8 cellular contexts compared by ENCODE assay signal in the genomic region with DNA sequence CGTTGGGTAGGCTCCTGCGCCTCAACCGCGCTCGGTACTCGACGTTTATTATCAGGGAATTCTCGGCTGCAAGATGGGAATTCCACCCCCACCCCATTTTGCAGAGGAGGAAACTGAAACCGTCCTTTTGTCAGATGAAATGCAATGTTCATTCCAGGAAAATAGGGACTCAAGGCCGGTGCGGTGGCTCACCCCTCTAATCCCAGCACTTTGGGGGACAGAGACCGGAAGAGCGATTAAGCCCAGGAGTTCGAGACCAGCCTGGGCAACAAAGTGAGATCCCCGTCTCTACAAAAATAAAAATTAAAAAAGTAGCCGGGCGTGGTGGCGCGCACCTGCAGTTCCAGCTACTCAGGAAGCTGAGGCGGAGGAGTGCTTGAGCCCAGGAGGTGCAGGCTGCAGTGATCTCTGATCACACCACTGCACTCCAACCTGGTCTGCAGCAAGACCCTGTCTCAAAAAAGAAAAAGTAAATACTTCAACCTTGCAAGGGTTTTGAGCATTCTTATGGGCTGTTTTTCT. TPM values are rescaled to one million over a fixed set of nuclear protein-coding genes. Genes with fewer than 3 reads are reported as not detected.
DNase-seq lines count a peak whose midpoint lies in the region; ATAC-seq and TF ChIP-seq lines count a peak whose summit lies in the region.

No MANE protein-coding gene starts in this region.

- no peaks in the 10 kb centered on the region for H3F3A ChIP-seq in OCI-LY1 (ENCODE audit: insufficient read depth, low read length)

- peaks cover 17 to 34% (median 30%) of the 10 kb centered on the region in 3 donors for H3K4me1 Mint-ChIP-seq in CD8-positive, alpha-beta memory T cell

- ATAC-seq in GM21825 (IDR thresholded peaks at IDR 0.05; ENCODE audit: unreplicated experiment) (no peak), HG02759 (IDR thresholded peaks at IDR 0.05; ENCODE audit: unreplicated experiment) (no peak)

- peak overlapping the region; percentile 91 for H3K9ac ChIP-seq in OCI-LY1 (ENCODE audit: low read length)

- no peaks in the 10 kb centered on the region for H3K9me3 Mint-ChIP-seq in CD8-positive, alpha-beta memory T cell

- H3K27me3 Mint-ChIP-seq in CD8-positive, alpha-beta memory T cell = peaks cover 0 to 3% of the 10 kb centered on the region in 2 donors

- H4K20me1 ChIP-seq in OCI-LY1 (ENCODE audit: insufficient read depth, low read length) = no peaks in the 10 kb centered on the region

- H3K27ac ChIP-seq in CD8-positive, alpha-beta memory T cell (ENCODE audit: low read depth, low read length) = peak overlapping the region; percentile 90
- H3K27ac ChIP-seq in OCI-LY1 (ENCODE audit: low read depth, low read length, poor library complexity, severe bottlenecking) = no peak overlapping the region
- peak overlapping the region; percentile 91 for H3K27ac ChIP-seq in effector memory CD4-positive, alpha-beta T cell (ENCODE audit: insufficient read depth, low read length, poor library complexity, severe bottlenecking)

- H3K4me1 ChIP-seq in CD8-positive, alpha-beta memory T cell (ENCODE audit: insufficient read depth, low read length) = peaks cover 10% of the 10 kb centered on the region
- H3K4me1 ChIP-seq in OCI-LY1 (ENCODE audit: insufficient read depth, low read length, severe bottlenecking) (peaks cover 31% of the 10 kb centered on the region), neuron (ENCODE audit: insufficient read depth, low read length) (peaks cover 14% of the 10 kb centered on the region)
- H3K4me1 ChIP-seq in effector memory CD4-positive, alpha-beta T cell (ENCODE audit: control insufficient read depth, insufficient read depth, low read length, poor library complexity, severe bottlenecking) = peaks cover 9% of the 10 kb centered on the region

- peak overlapping the region; percentile 10; the same call in 1 of the 2 replicates for H2AFZ ChIP-seq in OCI-LY1 (ENCODE audit: low read length)
- H2AFZ ChIP-seq in neuron (ENCODE audit: low read depth, low read length) = peak overlapping the region; percentile 18

- no peaks in the 10 kb centered on the region for H3K9me2 ChIP-seq in OCI-LY1 (ENCODE audit: low read depth, low read length)

- H3K4me3 Mint-ChIP-seq in CD8-positive, alpha-beta memory T cell = peak overlapping the region; percentile 91 to 99 (median 94)

- no peak for DNase-seq in CD8-positive, alpha-beta memory T cell
- DNase-seq in effector memory CD4-positive, alpha-beta T cell = no peak
- DNase-seq in NOMO-1 (lab: John Stamatoyannopoulos, UW; ENCODE audit: unreplicated experiment in 2 of 2) (no peak), NCI-H748 (lab: John Stamatoyannopoulos, UW; ENCODE audit: unreplicated experiment) (no peak)

- H3K36me3 ChIP-seq in CD8-positive, alpha-beta memory T cell (ENCODE audit: insufficient read depth, low read length) = peaks cover 11% of the 10 kb centered on the region
- H3K36me3 ChIP-seq in OCI-LY1 (ENCODE audit: insufficient read depth, low read length) = peaks cover 20% of the 10 kb centered on the region
- peaks cover 9% of the 10 kb centered on the region for H3K36me3 ChIP-seq in effector memory CD4-positive, alpha-beta T cell (ENCODE audit: control insufficient read depth, insufficient read depth, low read length)
- H3K36me3 ChIP-seq in neuron (ENCODE audit: insufficient read depth, low read length) = peaks cover 25% of the 10 kb centered on the region

- no peaks in the 10 kb centered on the region for H3K27me3 ChIP-seq in CD8-positive, alpha-beta memory T cell (ENCODE audit: insufficient read depth, low read length, poor library complexity, severe bottlenecking)
- H3K27me3 ChIP-seq in OCI-LY1 (ENCODE audit: insufficient read depth, low read length) (no peaks in the 10 kb centered on the region), neuron (ENCODE audit: insufficient read depth, low read length) (no peaks in the 10 kb centered on the region)
- H3K27me3 ChIP-seq in effector memory CD4-positive, alpha-beta T cell (replicated peaks; ENCODE audit: control insufficient read depth, insufficient read depth, low read length, poor library complexity, severe bottlenecking) = no peaks in the 10 kb centered on the region

- peaks cover 0 to 22% (median 4%) of the 10 kb centered on the region in 3 donors for H3K36me3 Mint-ChIP-seq in CD8-positive, alpha-beta memory T cell

- POLR2A ChIA-PET in CD8-positive, alpha-beta memory T cell (lab: Charles Lee) = no interaction called here

- peak overlapping the region; percentile 83 for H3K4me2 ChIP-seq in OCI-LY1 (ENCODE audit: low read length)

- peak overlapping the region; percentile 92 to 98 (median 96) for H3K27ac Mint-ChIP-seq in CD8-positive, alpha-beta memory T cell

- peak overlapping the region; percentile 82 for H3K4me3 ChIP-seq in CD8-positive, alpha-beta memory T cell (ENCODE audit: low read length)
- H3K4me3 ChIP-seq in OCI-LY1 (ENCODE audit: low read depth, low read length, poor library complexity, severe bottlenecking) (peak overlapping the region; percentile 83), neuron (ENCODE audit: low read length) (peak overlapping the region; percentile 78)
- H3K4me3 ChIP-seq in effector memory CD4-positive, alpha-beta T cell (ENCODE audit: insufficient read depth, low read depth, low read length, poor library complexity, severe bottlenecking) = peak overlapping the region; percentile 91

- CTCF ChIA-PET in CD8-positive, alpha-beta memory T cell (lab: Charles Lee) = no interaction called here

- H3K79me2 ChIP-seq in OCI-LY1 (ENCODE audit: insufficient read depth, low read length) = peaks cover 14% of the 10 kb centered on the region

- TF ChIP-seq CTCF in OCI-LY1 (IDR thresholded peaks at IDR 0.05; ENCODE audit: low read length) = no peak

- H3K9me3 ChIP-seq in CD8-positive, alpha-beta memory T cell (ENCODE audit: low read length) = no peaks in the 10 kb centered on the region
- H3K9me3 ChIP-seq in OCI-LY1 (ENCODE audit: low read length) = no peaks in the 10 kb centered on the region
- no peaks in the 10 kb centered on the region for H3K9me3 ChIP-seq in effector memory CD4-positive, alpha-beta T cell (ENCODE audit: control insufficient read depth, low read length)
- H3K9me3 ChIP-seq in neuron (ENCODE audit: low read length) = no peaks in the 10 kb centered on the region

RNA-seq across cellular contexts. Expression of a gene that starts 0.7 kb away (rescaled TPM):
- 10 to 100 TPM; 88.9 to 99.4 TPM for total RNA-seq in CD8-positive, alpha-beta memory T cell
- polyA plus RNA-seq in CD8-positive, alpha-beta memory T cell = 24.8 TPM

RNA-seq across cellular contexts. Expression of a gene that starts 34.3 kb away (rescaled TPM):
- 1 to 10 TPM; 2.4 to 2.9 TPM for total RNA-seq in CD8-positive, alpha-beta memory T cell
- polyA plus RNA-seq in CD8-positive, alpha-beta memory T cell = 0.94 TPM

RNA-seq across cellular contexts. Expression of a gene that starts 45.1 kb away (rescaled TPM):
- total RNA-seq in CD8-positive, alpha-beta memory T cell = 1 to 10 TPM; 1.9 to 2.8 TPM
- polyA plus RNA-seq in CD8-positive, alpha-beta memory T cell = 6.5 TPM
